In the genomic region with DNA sequence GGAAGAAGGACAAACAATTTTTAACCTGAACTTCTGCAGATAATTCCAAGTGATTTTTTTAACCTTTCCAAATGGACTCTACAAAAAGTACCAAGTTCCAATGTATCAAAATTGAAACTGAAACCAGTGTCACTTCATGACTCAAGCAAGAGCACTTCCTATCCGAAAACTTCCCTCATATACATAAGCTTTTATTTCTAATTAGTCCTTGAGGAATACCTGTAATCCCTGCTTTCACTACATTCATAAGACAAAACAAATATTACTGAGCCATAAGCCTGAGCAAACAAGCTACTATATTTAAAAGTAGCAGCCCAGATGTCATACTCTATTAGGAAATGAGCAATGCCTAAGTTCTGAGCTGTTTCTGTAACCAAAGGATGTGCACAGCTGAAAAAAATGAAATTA, we compare ENCODE assay signal across 9 cellular contexts.
DNase-seq lines count a peak whose midpoint lies in the region; ATAC-seq and TF ChIP-seq lines count a peak whose summit lies in the region.
"Had no signal": no experiment of that assay in that cellular context is flagged by ENCODE, and none has a peak within 500 bp of the region (broad histone marks: within the 10 kb centered on the region; RNA-seq: fewer than 3 reads in every experiment).

No MANE protein-coding gene starts in this region.

- H3K27ac ChIP-seq in SJSA1 (peak overlapping the region; percentile 59), left ventricle myocardium inferior (replicated peaks) (peak overlapping the region; percentile 78)

- intact Hi-C loops in left ventricle myocardium inferior (cut with micrococcal nuclease) = no loop called here

- no peak for TF ChIP-seq CTCF in left ventricle myocardium inferior (IDR thresholded peaks at IDR 0.05; ENCODE audit: borderline replicate concordance)

- H3K27me3 ChIP-seq in SJSA1 (replicated peaks) = no peaks in the 10 kb centered on the region
- H3K27me3 ChIP-seq in left ventricle myocardium inferior (ENCODE audit: low read depth) = no peaks in the 10 kb centered on the region

- no peaks in the 10 kb centered on the region for H3K9me3 ChIP-seq in SJSA1 (replicated peaks)
- no peaks in the 10 kb centered on the region for H3K9me3 ChIP-seq in left ventricle myocardium inferior (replicated peaks)

- H3K36me3 ChIP-seq in SJSA1 (no peaks in the 10 kb centered on the region), left ventricle myocardium inferior (no peaks in the 10 kb centered on the region)

- H3K4me3 ChIP-seq in SJSA1 (peak overlapping the region; percentile 15), left ventricle myocardium inferior (peak overlapping the region; percentile 52)

- DNase-seq in A172 (ENCODE audit: low spot score) (peak; percentile 40), SJSA1 (ENCODE audit: low read depth in 1 of 2, low spot score in 2 of 2) (peak in 1 of 2 experiments; percentile 58), left ventricle myocardium inferior (no peak), COLO668 (lab: John Stamatoyannopoulos, UW; ENCODE audit: unreplicated experiment) (no peak), amygdala (lab: John Stamatoyannopoulos, UW) (no peak)
- DNase-seq: NCI-H774 had no signal

- peak; percentile 32 for ATAC-seq in GM18867 (IDR thresholded peaks at IDR 0.05; ENCODE audit: unreplicated experiment)
- no peak for ATAC-seq in GM19467 (IDR thresholded peaks at IDR 0.05; ENCODE audit: unreplicated experiment)
- no peak for ATAC-seq in HG03280 (IDR thresholded peaks at IDR 0.05; ENCODE audit: unreplicated experiment)

- peaks cover 26% of the 10 kb centered on the region for H3K4me1 ChIP-seq in SJSA1 (replicated peaks)
- peaks cover 60% of the 10 kb centered on the region for H3K4me1 ChIP-seq in left ventricle myocardium inferior
